In genomic region chr10:24910574-24910973, GRCh38 we compare ENCODE assay signal across 36 cellular contexts. TPM values are rescaled to one million over a fixed set of nuclear protein-coding genes. Genes with fewer than 3 reads are reported as not detected.
"Had no signal": no experiment of that assay in that cellular context is flagged by ENCODE, and none has a peak within 500 bp of the region (broad histone marks: within the 10 kb centered on the region; RNA-seq: fewer than 3 reads in every experiment).

No MANE protein-coding gene starts in this region.

- H3K9ac ChIP-seq: KMS-11 had no signal

- DNase-seq: Karpas-422, Kasumi-1, KG1, MG63, MM.1S, NCI-H1048, NCI-H1092, NCI-H1092 treated with DMSO at 0.1 percent for 48 hours, NCI-H1105, NCI-H1105 treated with DMSO at 0.1 percent for 48 hours, NCI-H1417, NCI-H1417 treated with DMSO at 0.1 percent for 48 hours, NCI-H1436, NCI-H1436 treated with DMSO at 0.1 percent for 48 hours, NCI-H146, NCI-H1694, NCI-H1694 treated with DMSO at 0.1 percent for 48 hours, NCI-H187, NCI-H187 treated with DMSO at 0.1 percent for 48 hours, NCI-H1930, NCI-H2029, NCI-H2029 treated with DMSO at 0.1 percent for 48 hours, NCI-H2081, NCI-H2081 treated with DMSO at 0.1 percent for 48 hours, NCI-H2107, NCI-H2171, NCI-H2171 treated with DMSO at 0.1 percent for 48 hours, NCI-H226, NCI-H345, NCI-H446, NCI-H446 treated with DMSO at 0.1 percent for 48 hours, NCI-H510A, NCI-H510A treated with DMSO at 0.1 percent for 48 hours, NCI-H524 had no signal

- H3K27ac ChIP-seq: KMS-11 had no signal

- H3K4me3 ChIP-seq: MG63 had no signal

- H3K4me2 ChIP-seq: KMS-11 had no signal

- H3K9me3 ChIP-seq: MG63 had no signal

- H3K27me3 ChIP-seq: MG63 had no signal

- H3K36me3 ChIP-seq: MG63 had no signal

RNA-seq across cellular contexts. Expression of gene PRTFDC1, which starts 41.8 kb away (rescaled TPM):
- total RNA-seq: MCF 10A had no signal
